ENCODE assay signal across 27 cellular contexts in the genomic region with DNA sequence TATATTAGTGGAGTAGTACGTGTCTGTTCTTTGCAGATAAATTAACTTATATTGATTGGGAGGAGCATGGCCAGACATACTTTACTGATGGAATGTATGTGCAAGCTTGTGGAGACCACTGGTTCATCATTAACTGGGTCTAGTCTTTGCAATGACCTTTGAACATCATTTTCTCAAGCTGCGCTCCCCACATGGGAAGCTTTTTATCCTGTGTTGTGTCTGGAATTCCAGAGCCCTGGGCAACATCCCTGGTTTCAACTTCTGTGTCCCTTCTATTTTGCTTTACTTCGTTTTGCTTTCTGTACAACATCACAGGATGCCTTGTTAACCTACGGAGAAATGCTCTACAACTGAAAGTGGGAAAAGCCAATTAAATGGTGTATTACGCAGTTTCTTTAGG. TPM values are rescaled to one million over a fixed set of nuclear protein-coding genes. Genes with fewer than 3 reads are reported as not detected.
A peak's percentile ranks its signal among the peaks of the same experiment; 100 is the strongest.
DNase-seq lines count a peak whose midpoint lies in the region; ATAC-seq, FAIRE-seq and TF ChIP-seq lines count a peak whose summit lies in the region.
"Had no signal": no experiment of that assay in that cellular context is flagged by ENCODE, and none has a peak within 500 bp of the region (broad histone marks: within the 10 kb centered on the region; RNA-seq: fewer than 3 reads in every experiment).

No MANE protein-coding gene starts in this region.

- peak overlapping the region in 7 of 8 donors; percentile 3 to 95 (median 60) for H3K27ac Mint-ChIP-seq in CD8-positive, alpha-beta memory T cell
- H3K27ac Mint-ChIP-seq in progenitor cell of endocrine pancreas: peak overlapping the region; percentile 76
- H3K27ac Mint-ChIP-seq: type B pancreatic cell had no signal

- FAIRE-seq in RCC 7860 (lab: Jason Lieb, UNC): no peak
- FAIRE-seq: GM12892, H54, islet of Langerhans had no signal

- H3K4me1 ChIP-seq in CD8-positive, alpha-beta memory T cell (ENCODE audit: insufficient read depth, low read length): peaks cover 32% of the 10 kb centered on the region
- H3K4me1 ChIP-seq: psoas muscle had no signal

- no peak for ATAC-seq in HG02852 (IDR thresholded peaks at IDR 0.05; ENCODE audit: unreplicated experiment)
- ATAC-seq in esophagus mucosa: no peak
- ATAC-seq: activated CD4-positive, alpha-beta T cell treated with anti-CD3 and anti-CD28 coated beads for 36 hours; left ventricle myocardium superior; psoas muscle had no signal

- no peak for DNase-seq in CD8-positive, alpha-beta memory T cell
- DNase-seq in RCC 7860 (ENCODE audit: low spot score): peak; percentile 31
- peak; percentile 52 for DNase-seq in left kidney (ENCODE audit: low read depth, low spot score)
- no peak for DNase-seq in progenitor cell of endocrine pancreas (ENCODE audit: low spot score, unreplicated experiment)
- no peak for DNase-seq in NCI-H526 (lab: John Stamatoyannopoulos, UW)
- DNase-seq: activated CD4-positive, alpha-beta T cell treated with anti-CD3 and anti-CD28 coated beads for 36 hours; activated effector memory CD4-positive, alpha-beta T cell treated with anti-CD3 and anti-CD28 coated beads, Interleukin-2, amount 50 U/mL, for 16 hours; cortex of kidney; effector memory CD4-positive, alpha-beta T cell; glutamatergic neuron; Karpas-422; left ventricle myocardium superior; NCI-H1417 treated with DMSO at 0.1 percent for 48 hours; NCI-H2081; NCI-H2227 treated with DMSO at 0.1 percent for 48 hours; NCI-H526 treated with DMSO at 0.1 percent for 48 hours; psoas muscle; SHP77; stimulated activated CD4-positive, alpha-beta T cell treated with anti-CD3 and anti-CD28 coated beads, Interleukin-4, amount 100 ng/mL, for 1 hour had no signal

- H3K27ac ChIP-seq in CD8-positive, alpha-beta memory T cell (ENCODE audit: low read depth, low read length): no peak overlapping the region
- H3K27ac ChIP-seq: epithelial cell of prostate, HL-60, psoas muscle had no signal

- peaks cover 36 to 49% (median 41%) of the 10 kb centered on the region in 3 donors for H3K4me1 Mint-ChIP-seq in CD8-positive, alpha-beta memory T cell
- peaks cover 25% of the 10 kb centered on the region for H3K4me1 Mint-ChIP-seq in progenitor cell of endocrine pancreas (ENCODE audit: low read depth)

- H3K36me3 ChIP-seq in CD8-positive, alpha-beta memory T cell (ENCODE audit: insufficient read depth, low read length): no peaks in the 10 kb centered on the region

- peaks cover 4 to 17% (median 6%) of the 10 kb centered on the region in 3 donors for H3K36me3 Mint-ChIP-seq in CD8-positive, alpha-beta memory T cell
- H3K36me3 Mint-ChIP-seq in progenitor cell of endocrine pancreas (ENCODE audit: insufficient read depth): peaks cover 55% of the 10 kb centered on the region

- POLR2A ChIA-PET in CD8-positive, alpha-beta memory T cell (lab: Charles Lee): no interaction called here

- no peaks in the 10 kb centered on the region for H3K9me3 ChIP-seq in CD8-positive, alpha-beta memory T cell (ENCODE audit: low read length)
- H3K9me3 ChIP-seq: psoas muscle had no signal

- CTCF ChIA-PET in CD8-positive, alpha-beta memory T cell (lab: Charles Lee): interaction anchor here (1.1 to 6.5 kb wide), 3 partner anchors 26 to 273 kb away, joined by 3 to 51 read pairs (median 34); a partner anchor contains a TSS

- no peaks in the 10 kb centered on the region for H3K27me3 Mint-ChIP-seq in CD8-positive, alpha-beta memory T cell
- no peaks in the 10 kb centered on the region for H3K27me3 Mint-ChIP-seq in progenitor cell of endocrine pancreas
- H3K27me3 Mint-ChIP-seq: activated CD4-positive, alpha-beta T cell treated with anti-CD3 and anti-CD28 coated beads for 36 hours; type B pancreatic cell had no signal

- no peak overlapping the region for H3K4me3 ChIP-seq in CD8-positive, alpha-beta memory T cell (ENCODE audit: low read length)
- H3K4me3 ChIP-seq: psoas muscle had no signal

- peak overlapping the region in 2 of 7 donors; percentile 15 for H3K4me3 Mint-ChIP-seq in CD8-positive, alpha-beta memory T cell
- H3K4me3 Mint-ChIP-seq in progenitor cell of endocrine pancreas (ENCODE audit: low read depth): peak overlapping the region; percentile 41
- H3K4me3 Mint-ChIP-seq: type B pancreatic cell had no signal

- no peak for TF ChIP-seq CTCF in progenitor cell of endocrine pancreas (IDR thresholded peaks at IDR 0.05; ENCODE audit: unreplicated experiment)

- no peaks in the 10 kb centered on the region for H3K27me3 ChIP-seq in CD8-positive, alpha-beta memory T cell (ENCODE audit: insufficient read depth, low read length, poor library complexity, severe bottlenecking)

- no peaks in the 10 kb centered on the region for H3K9me3 Mint-ChIP-seq in CD8-positive, alpha-beta memory T cell
- no peaks in the 10 kb centered on the region for H3K9me3 Mint-ChIP-seq in progenitor cell of endocrine pancreas (ENCODE audit: low read depth)
- H3K9me3 Mint-ChIP-seq: type B pancreatic cell had no signal

RNA-seq across cellular contexts. Expression of a gene that starts 38.3 kb away (rescaled TPM):
- 1 to 10 TPM; 2.9 to 3.4 TPM for total RNA-seq in CD8-positive, alpha-beta memory T cell
- polyA plus RNA-seq in CD8-positive, alpha-beta memory T cell: 4.3 TPM
- 128 and 143 TPM in 2 replicates for total RNA-seq in progenitor cell of endocrine pancreas
- total RNA-seq in esophagus mucosa: 18.8 TPM

RNA-seq across cellular contexts. Expression of a gene that starts 41.7 kb away (rescaled TPM):
- total RNA-seq in CD8-positive, alpha-beta memory T cell: 10 to 100 TPM; 17.6 to 17.9 TPM
- 3.5 TPM for polyA plus RNA-seq in CD8-positive, alpha-beta memory T cell
- total RNA-seq in progenitor cell of endocrine pancreas (10.7 and 10.9 TPM in 2 replicates), esophagus mucosa (3.7 TPM)

RNA-seq across cellular contexts. Expression of a gene that starts 55.5 kb away (rescaled TPM):
- 10 to 100 TPM; 14.7 to 16.3 TPM for total RNA-seq in CD8-positive, alpha-beta memory T cell
- polyA plus RNA-seq in CD8-positive, alpha-beta memory T cell: 21.1 TPM
- total RNA-seq in progenitor cell of endocrine pancreas (12.6 and 15.1 TPM in 2 replicates), esophagus mucosa (16.0 TPM)

Comparison
In these comparisons a context has a peak if more than half of its experiments do, and no peak if none do; other contexts are left out.
1. DNase-seq: peak in RCC 7860 (single experiment) and left kidney (single experiment); none in CD8-positive, alpha-beta memory T cell (0 of 5), progenitor cell of endocrine pancreas (single experiment) and NCI-H526 (0 of 2).